ENCODE assay signal across 1 cellular context in genomic region chr4:152785639-152786517, GRCh38.
TF ChIP-seq lines count a peak whose summit lies in the region.

No MANE protein-coding gene starts in this region.

TF ChIP-seq in GM23338, 12 proteins besides CTCF, POLR2A, EP300 and RAD21 (continued from another document):
- TF ChIP-seq JUNB (IDR thresholded peaks at IDR 0.05; ENCODE audit: unreplicated experiment) (no peak), STAT1 (IDR thresholded peaks at IDR 0.05; ENCODE audit: unreplicated experiment) (no peak), REST (IDR thresholded peaks at IDR 0.05; ENCODE audit: unreplicated experiment) (no peak), POLR2AphosphoS5 (IDR thresholded peaks at IDR 0.05; ENCODE audit: low read depth) (no peak), CREB1 (CRISPR knock-in tag; IDR thresholded peaks at IDR 0.05; ENCODE audit: low read depth) (no peak)
